In genomic region chr3:21752749-21753347, GRCh38 we compare ENCODE assay signal across 8 cellular contexts. TPM values are rescaled to one million over a fixed set of nuclear protein-coding genes. Genes with fewer than 3 reads are reported as not detected.
DNase-seq lines count a peak whose midpoint lies in the region; ATAC-seq and TF ChIP-seq lines count a peak whose summit lies in the region.

No MANE protein-coding gene starts in this region.

- no peaks in the 10 kb centered on the region for H3K36me3 Mint-ChIP-seq in H9 (ENCODE audit: insufficient read depth in 1 of 3, low read depth in 3 of 3)
- no peaks in the 10 kb centered on the region for H3K36me3 Mint-ChIP-seq in natural killer cell treated with Interleukin-12 subunit alpha and Interleukin-12 subunit beta and Interleukin-15 and Interleukin-18, amount 100 ng/mL, for 72 hours

- H3K36me3 ChIP-seq in OCI-LY3 (replicated peaks; ENCODE audit: low read depth, low read length) (no peaks in the 10 kb centered on the region), fibroblast of lung (ENCODE audit: control insufficient read depth, insufficient read depth, low read length) (no peaks in the 10 kb centered on the region)

- no peaks in the 10 kb centered on the region for H3K79me1 ChIP-seq in H9 (ENCODE audit: insufficient read depth, low read depth, low read length, poor library complexity, severe bottlenecking)

- H4K20me1 ChIP-seq in H9 (ENCODE audit: control insufficient read depth, insufficient read depth, insufficient read length), result no peaks in the 10 kb centered on the region
- no peaks in the 10 kb centered on the region for H4K20me1 ChIP-seq in OCI-LY3 (ENCODE audit: insufficient read depth, low read length)
- H4K20me1 ChIP-seq in fibroblast of lung (ENCODE audit: control insufficient read depth, extremely low read depth, insufficient read depth, low read length), result no peaks in the 10 kb centered on the region

- H4K5ac ChIP-seq in H9 (ENCODE audit: insufficient read length, low read depth, low read length), result no peak overlapping the region

- no peaks in the 10 kb centered on the region for H3K9me3 Mint-ChIP-seq in H9
- H3K9me3 Mint-ChIP-seq in natural killer cell treated with Interleukin-12 subunit alpha and Interleukin-12 subunit beta and Interleukin-15 and Interleukin-18, amount 100 ng/mL, for 72 hours, result peaks cover 8% of the 10 kb centered on the region

- no peak overlapping the region for H4K8ac ChIP-seq in H9 (replicated peaks; ENCODE audit: insufficient read length, low read depth, low read length)

- peaks cover 20% of the 10 kb centered on the region for H3K27me3 Mint-ChIP-seq in H9 (ENCODE audit: low read depth)
- H3K27me3 Mint-ChIP-seq in natural killer cell treated with Interleukin-12 subunit alpha and Interleukin-12 subunit beta and Interleukin-15 and Interleukin-18, amount 100 ng/mL, for 72 hours, result no peaks in the 10 kb centered on the region

- no peak overlapping the region for H2BK5ac ChIP-seq in H9 (ENCODE audit: insufficient read length, low read length)

- H2BK20ac ChIP-seq in H9 (ENCODE audit: low read depth, low read length, poor library complexity, severe bottlenecking), result no peak overlapping the region

- no peaks in the 10 kb centered on the region for H3K79me2 ChIP-seq in H9 (ENCODE audit: insufficient read depth, low read length)
- no peaks in the 10 kb centered on the region for H3K79me2 ChIP-seq in OCI-LY3 (ENCODE audit: low read length)
- peaks cover 2% of the 10 kb centered on the region for H3K79me2 ChIP-seq in fibroblast of lung (ENCODE audit: control insufficient read depth, insufficient read depth, low read length)

- no CpG with 5 or more reads among the region's 3 CpGs for WGBS in H9 (ENCODE audit: extremely low coverage, insufficient read length, low lambda C conversion rate)

- H3K18ac ChIP-seq in H9 (ENCODE audit: insufficient read length, low read depth, low read length), result no peak overlapping the region

- H3K4me1 Mint-ChIP-seq in H9, result peaks cover 14 to 20% of the 10 kb centered on the region in 2 experiments
- H3K4me1 Mint-ChIP-seq in natural killer cell treated with Interleukin-12 subunit alpha and Interleukin-12 subunit beta and Interleukin-15 and Interleukin-18, amount 100 ng/mL, for 72 hours (ENCODE audit: low read depth in 2 of 2), result no peaks in the 10 kb centered on the region

- no peak for ATAC-seq in natural killer cell treated with Interleukin-12 subunit alpha and Interleukin-12 subunit beta and Interleukin-15 and Interleukin-18, amount 100 ng/mL, for 72 hours

- H3K27ac ChIP-seq in H9 (ENCODE audit: insufficient read length, low read depth, low read length), result no peak overlapping the region
- H3K27ac ChIP-seq in OCI-LY3 (ENCODE audit: low read length), result no peak overlapping the region
- H3K27ac ChIP-seq in fibroblast of lung (ENCODE audit: insufficient read depth, low read length), result no peak overlapping the region

- no peak overlapping the region for H3K23ac ChIP-seq in H9 (ENCODE audit: insufficient read length, low read depth, low read length)

- no peak overlapping the region for H3T11ph ChIP-seq in H9 (ENCODE audit: low read length)

- peaks cover 2% of the 10 kb centered on the region for H3K23me2 ChIP-seq in H9 (ENCODE audit: insufficient read length, low read depth, low read length, poor library complexity, severe bottlenecking)

- H3K9me3 ChIP-seq in H9 (ENCODE audit: control insufficient read depth, low read depth, low read length) (no peaks in the 10 kb centered on the region), OCI-LY3 (ENCODE audit: insufficient read depth, low read length) (no peaks in the 10 kb centered on the region), fibroblast of lung (ENCODE audit: control insufficient read depth, insufficient read depth, low read depth, low read length) (no peaks in the 10 kb centered on the region)

- H3K27ac Mint-ChIP-seq in H9, result no peak overlapping the region
- H3K27ac Mint-ChIP-seq in natural killer cell treated with Interleukin-12 subunit alpha and Interleukin-12 subunit beta and Interleukin-15 and Interleukin-18, amount 100 ng/mL, for 72 hours, result no peak overlapping the region

- no peak overlapping the region for H2BK12ac ChIP-seq in H9 (ENCODE audit: insufficient read length, low read depth, low read length)

- TF ChIP-seq CTCF in AG09309 (IDR thresholded peaks at IDR 0.05; ENCODE audit: control insufficient read depth, insufficient read depth, low read depth, low read length, missing control alignments), result peak; percentile 70
- peak; percentile 77 for TF ChIP-seq CTCF in H9 (conservative IDR thresholded peaks at IDR 0.05)
- TF ChIP-seq CTCF in OCI-LY3 (IDR thresholded peaks at IDR 0.05; ENCODE audit: low read depth, low read length), result peak; percentile 91
- peak; percentile 69 to 75 for TF ChIP-seq CTCF in fibroblast of lung (conservative IDR thresholded peaks at IDR 0.05 in 1 of 2, IDR thresholded peaks at IDR 0.05 in 1 of 2; ENCODE audit: low read depth in 1 of 2, low read length in 2 of 2)

- H4K91ac ChIP-seq in H9 (ENCODE audit: insufficient read length, low read depth, low read length), result no peak overlapping the region

- H3K9ac ChIP-seq in H9 (ENCODE audit: extremely low read depth, insufficient read length, low read length) (no peak overlapping the region), OCI-LY3 (ENCODE audit: low read length) (no peak overlapping the region), fibroblast of lung (ENCODE audit: insufficient read depth, low read length) (no peak overlapping the region)

- no peak overlapping the region for H3K4me3 ChIP-seq in AG09309 (ENCODE audit: control insufficient read depth, low read depth, low read length)
- H3K4me3 ChIP-seq in OCI-LY3 (ENCODE audit: low read length), result no peak overlapping the region
- H3K4me3 ChIP-seq in fibroblast of lung (replicated peaks in 1 of 4; ENCODE audit: control extremely low read depth in 1 of 4, insufficient read depth in 1 of 4, low read depth in 3 of 4, low read length in 4 of 4), result no peak overlapping the region

- H3K27me3 ChIP-seq in H9 (ENCODE audit: insufficient read depth, low read length), result no peaks in the 10 kb centered on the region
- H3K27me3 ChIP-seq in OCI-LY3 (ENCODE audit: low read depth, low read length), result no peaks in the 10 kb centered on the region
- H3K27me3 ChIP-seq in fibroblast of lung (ENCODE audit: control insufficient read depth, insufficient read depth, low read length), result no peaks in the 10 kb centered on the region

- H2AFZ ChIP-seq in H9 (ENCODE audit: low read length) (no peak overlapping the region), OCI-LY3 (ENCODE audit: low read depth, low read length) (no peak overlapping the region), fibroblast of lung (ENCODE audit: low read length) (no peak overlapping the region)

- H3K4me3 Mint-ChIP-seq in H9, result no peak overlapping the region
- H3K4me3 Mint-ChIP-seq in natural killer cell treated with Interleukin-12 subunit alpha and Interleukin-12 subunit beta and Interleukin-15 and Interleukin-18, amount 100 ng/mL, for 72 hours, result no peak overlapping the region

- H3K4ac ChIP-seq in H9 (ENCODE audit: low read depth, low read length), result no peak overlapping the region

- no peak overlapping the region for H2BK15ac ChIP-seq in H9 (ENCODE audit: low read depth, low read length)

- H2AK5ac ChIP-seq in H9 (ENCODE audit: insufficient read length, low read length), result no peak overlapping the region

- H3K4me1 ChIP-seq in H9 (ENCODE audit: insufficient read depth, low read length) (no peaks in the 10 kb centered on the region), OCI-LY3 (ENCODE audit: low read length) (no peaks in the 10 kb centered on the region), fibroblast of lung (ENCODE audit: control insufficient read depth, extremely low read depth, insufficient read depth, low read length) (no peaks in the 10 kb centered on the region)

- no peak overlapping the region for H3K56ac ChIP-seq in H9 (ENCODE audit: insufficient read length, low read depth, low read length)

- H3K4me2 ChIP-seq in H9 (ENCODE audit: insufficient read depth, insufficient read length, low read length) (no peak overlapping the region), OCI-LY3 (ENCODE audit: low read length) (no peak overlapping the region), fibroblast of lung (ENCODE audit: extremely low read depth, insufficient read depth, low read length) (no peak overlapping the region)

- DNase-seq in AG09309 (ENCODE audit: low read depth) (peak; percentile 69), H9 (no peak), fibroblast of lung (ENCODE audit: low read depth in 2 of 2) (peak; percentile 68 to 84), renal cortical epithelial cell (ENCODE audit: low read depth) (peak; percentile 82), activated gamma-delta T cell (lab: John Stamatoyannopoulos, UW) (no peak), GF-D8 (lab: John Stamatoyannopoulos, UW) (no peak)
- DNase-seq in natural killer cell treated with Interleukin-12 subunit alpha and Interleukin-12 subunit beta and Interleukin-15 and Interleukin-18, amount 100 ng/mL, for 72 hours (ENCODE audit: low spot score), result no peak

- H3K14ac ChIP-seq in H9 (ENCODE audit: insufficient read depth, low read length), result no peak overlapping the region

- no peak overlapping the region for H2BK120ac ChIP-seq in H9 (ENCODE audit: low read depth, low read length, poor library complexity, severe bottlenecking)

RNA-seq across cellular contexts. Expression of gene ZNF385D, which starts 1.8 kb away (rescaled TPM):
- total RNA-seq in H9 (2021), result 1.2 and 1.5 TPM in 2 replicates
- total RNA-seq in fibroblast of lung, result 0.77 and 0.83 TPM in 2 replicates
- polyA plus RNA-seq in fibroblast of lung, result 1.9 and 10.2 TPM in 2 replicates
- polyA plus RNA-seq in fibroblast of lung (2012), result 1.3 and 12.9 TPM in 2 replicates
- polyA minus RNA-seq in fibroblast of lung (ENCODE audit: low replicate concordance), result 0.04 and 11.2 TPM in 2 replicates
- 1.0 TPM in 1 of 2 replicates, not detected in the other for total RNA-seq in renal cortical epithelial cell
- total RNA-seq in natural killer cell treated with Interleukin-12 subunit alpha and Interleukin-12 subunit beta and Interleukin-15 and Interleukin-18, amount 100 ng/mL, for 72 hours, result not detected

Comparison
In these comparisons a context has a peak if more than half of its experiments do, and no peak if none do; other contexts are left out.
1. DNase-seq: peak in AG09309 (single experiment), fibroblast of lung (2 of 2) and renal cortical epithelial cell (single experiment); none in H9 (single experiment), activated gamma-delta T cell (single experiment), GF-D8 (single experiment) and natural killer cell treated with Interleukin-12 subunit alpha and Interleukin-12 subunit beta and Interleukin-15 and Interleukin-18, amount 100 ng/mL, for 72 hours (single experiment).
2. Peak in every context shown above with its lines, with median percentiles within 50 percentile points of each other: CTCF ChIP-seq.